In genomic region chr3:50250514-50250913, GRCh38 we compare ENCODE assay signal across 14 cellular contexts. TPM values are rescaled to one million over a fixed set of nuclear protein-coding genes. Genes with fewer than 3 reads are reported as not detected.
DNase-seq lines count a peak whose midpoint lies in the region; ATAC-seq and TF ChIP-seq lines count a peak whose summit lies in the region.
"Had no signal": no experiment of that assay in that cellular context is flagged by ENCODE, and none has a peak within 500 bp of the region (broad histone marks: within the 10 kb centered on the region; RNA-seq: fewer than 3 reads in every experiment).

No MANE protein-coding gene starts in this region.

- H3K4me1 Mint-ChIP-seq in activated naive CD8-positive, alpha-beta T cell treated with anti-CD3 and anti-CD28 coated beads, Interleukin-2, amount 50 U/mL, for 24 hours: peaks cover 51% of the 10 kb centered on the region

- H3K4me1 ChIP-seq in heart left ventricle (peaks cover 17 to 100% (median 91%) of the 10 kb centered on the region in 12 donors), lung (ENCODE audit: control insufficient read depth in 2 of 2, insufficient read depth in 2 of 2, low read length in 2 of 2) (peaks cover 0 to 66% of the 10 kb centered on the region in 2 donors), tibial nerve (peaks cover 0 to 100% (median 81%) of the 10 kb centered on the region in 4 donors)

- intact Hi-C loops in heart left ventricle (cut with DNase I): loop anchor here in 2 of 10 donors (5.0 to 10.0 kb wide), 2 partner anchors 52 to 74 kb away; partner anchors contain the start of genes HYAL1 (in 1 of the 2), HYAL2 (in 1 of the 2) and TUSC2 (in 1 of the 2)
- intact Hi-C loops in left cardiac atrium (cut with DNase I): no loop called here

- H3K36me3 ChIP-seq in heart left ventricle (peaks cover 0 to 84% (median 29%) of the 10 kb centered on the region in 9 donors), lung (ENCODE audit: control insufficient read depth in 2 of 2, insufficient read depth in 2 of 2, low read length in 2 of 2) (peaks cover 0 to 49% of the 10 kb centered on the region in 2 donors), tibial nerve (peaks cover 0 to 58% (median 10%) of the 10 kb centered on the region in 3 donors)

- H3K9me3 ChIP-seq in heart left ventricle: no peaks in the 10 kb centered on the region
- no peaks in the 10 kb centered on the region for H3K9me3 ChIP-seq in lung (ENCODE audit: control insufficient read depth in 2 of 2, insufficient read depth in 1 of 2, low read length in 1 of 2)
- H3K9me3 ChIP-seq in tibial nerve: no peaks in the 10 kb centered on the region

- peaks cover 13% of the 10 kb centered on the region for H3K36me3 Mint-ChIP-seq in activated naive CD8-positive, alpha-beta T cell treated with anti-CD3 and anti-CD28 coated beads, Interleukin-2, amount 50 U/mL, for 24 hours (ENCODE audit: low read depth)

- no peak for TF ChIP-seq EP300 in tibial nerve (IDR thresholded peaks at IDR 0.05)

- WGBS in heart left ventricle, 4 donors: 87 to 97% (median 92%) methylated on average over 4 of the region's 4 CpGs
- 90 to 96% methylated on average over 4 of the region's 4 CpGs for WGBS in lung, 2 donors
- WGBS in tibial nerve, 2 donors: 94 to 97% methylated on average over 4 of the region's 4 CpGs

- TF ChIP-seq POLR2A in heart left ventricle (IDR thresholded peaks at IDR 0.05) (no peak), tibial nerve (IDR thresholded peaks at IDR 0.05) (no peak)

- H3K27me3 ChIP-seq in heart left ventricle: no peaks in the 10 kb centered on the region
- no peaks in the 10 kb centered on the region for H3K27me3 ChIP-seq in lung (ENCODE audit: control insufficient read depth, insufficient read depth)
- no peaks in the 10 kb centered on the region for H3K27me3 ChIP-seq in tibial nerve

- peak overlapping the region in 11 of 12 donors; percentile 85 to 99 (median 94) for H3K27ac ChIP-seq in heart left ventricle
- peak overlapping the region; percentile 21 to 78 for H3K27ac ChIP-seq in lung (ENCODE audit: low read depth in 1 of 2, low read length in 1 of 2)
- H3K27ac ChIP-seq in tibial nerve: peak overlapping the region in 3 of 4 donors; percentile 10 to 96 (median 84)

- no peak for DNase-seq in heart left ventricle
- no peak for DNase-seq in left cardiac atrium
- DNase-seq in activated naive CD8-positive, alpha-beta T cell treated with anti-CD3 and anti-CD28 coated beads, Interleukin-2, amount 50 U/mL, for 24 hours: no peak
- no peak for DNase-seq in lung (ENCODE audit: low spot score)
- DNase-seq in tibial nerve (ENCODE audit: low spot score in 2 of 2): no peak
- DNase-seq in NCI-H1417 treated with DMSO at 0.1 percent for 48 hours (lab: John Stamatoyannopoulos, UW): no peak
- no peak for DNase-seq in AG20443 (ENCODE audit: low spot score)
- DNase-seq: activated CD4-positive, CD25-positive, alpha-beta regulatory T cell; DMS153; NCI-H1092 treated with DMSO at 0.1 percent for 48 hours; NCI-H2227 treated with DMSO at 0.1 percent for 48 hours; occipital lobe had no signal

- H3K4me3 ChIP-seq in heart left ventricle: no peak overlapping the region
- no peak overlapping the region for H3K4me3 ChIP-seq in lung
- H3K4me3 ChIP-seq in tibial nerve: no peak overlapping the region

- H3K27ac Mint-ChIP-seq in activated naive CD8-positive, alpha-beta T cell treated with anti-CD3 and anti-CD28 coated beads, Interleukin-2, amount 50 U/mL, for 24 hours: peak overlapping the region; percentile 80

- H3K4me3 Mint-ChIP-seq in activated naive CD8-positive, alpha-beta T cell treated with anti-CD3 and anti-CD28 coated beads, Interleukin-2, amount 50 U/mL, for 24 hours: no peak overlapping the region

- ATAC-seq in heart left ventricle (no peak), left cardiac atrium (no peak), lung (ENCODE audit: insufficient read depth, low FRiP score) (no peak), HG03342 (IDR thresholded peaks at IDR 0.05; ENCODE audit: unreplicated experiment) (no peak)
- no peak for ATAC-seq in activated naive CD8-positive, alpha-beta T cell treated with anti-CD3 and anti-CD28 coated beads, Interleukin-2, amount 50 U/mL, for 24 hours

- H3K9me3 Mint-ChIP-seq in activated naive CD8-positive, alpha-beta T cell treated with anti-CD3 and anti-CD28 coated beads, Interleukin-2, amount 50 U/mL, for 24 hours: no peaks in the 10 kb centered on the region

- H3K27me3 Mint-ChIP-seq in activated naive CD8-positive, alpha-beta T cell treated with anti-CD3 and anti-CD28 coated beads, Interleukin-2, amount 50 U/mL, for 24 hours: no peaks in the 10 kb centered on the region

- TF ChIP-seq CTCF in heart left ventricle (IDR thresholded peaks at IDR 0.05) (no peak), lung (IDR thresholded peaks at IDR 0.05; ENCODE audit: control extremely low read depth, extremely low read depth) (no peak), tibial nerve (IDR thresholded peaks at IDR 0.05) (no peak)

RNA-seq across cellular contexts. Expression of gene GNAI2, which starts 14.5 kb away (rescaled TPM):
- total RNA-seq in heart left ventricle (100 to 1,000 TPM; 106 to 365 (median 140) TPM), left cardiac atrium (100 to 1,000 TPM; 179 to 181 TPM), lung (100 to 1,000 TPM; 224 to 332 TPM), tibial nerve (100 to 1,000 TPM; 201 to 265 (median 243) TPM)
- polyA plus RNA-seq in heart left ventricle (100 to 1,000 TPM in 1 of 2 donors, 10 to 100 TPM in 1; 93.2 to 180 TPM), lung (100 to 1,000 TPM; 217 to 364 TPM)

RNA-seq across cellular contexts. Expression of gene SEMA3B, which starts 18.4 kb away (rescaled TPM):
- total RNA-seq in heart left ventricle: 10 to 100 TPM; 12.9 to 60.1 (median 17.8) TPM
- 10 to 100 TPM; 21.1 to 37.5 TPM for polyA plus RNA-seq in heart left ventricle
- total RNA-seq in left cardiac atrium: 10 to 100 TPM; 14.3 to 32.6 TPM
- 10 to 100 TPM; 47.9 to 95.7 TPM for total RNA-seq in lung
- polyA plus RNA-seq in lung: 10 to 100 TPM; 39.6 to 75.6 TPM
- 100 to 1,000 TPM; 251 to 334 (median 261) TPM for total RNA-seq in tibial nerve

RNA-seq across cellular contexts. Expression of gene LSMEM2, which starts 28.4 kb away (rescaled TPM):
- total RNA-seq in heart left ventricle: 10 to 100 TPM in 8 of 9 donors, 1 to 10 TPM in 1; 8.8 to 68.3 (median 31.5) TPM
- polyA plus RNA-seq in heart left ventricle: 10 to 100 TPM in 1 of 2 donors, 1 to 10 TPM in 1; 1.3 to 29.7 TPM
- total RNA-seq in left cardiac atrium: 1 to 10 TPM; 1.4 to 6.6 TPM
- under 1 TPM in 1 of 2 donors, not detected in 1; 0.12 TPM for total RNA-seq in lung
- polyA plus RNA-seq in lung: under 1 TPM; 0.10 to 0.49 TPM
- 1 to 10 TPM; 2.0 to 3.1 (median 2.5) TPM for total RNA-seq in tibial nerve
- total RNA-seq: lung microvascular endothelial cell had no signal

RNA-seq across cellular contexts. Expression of gene IFRD2, which starts 41.7 kb away (rescaled TPM):
- total RNA-seq in heart left ventricle: 10 to 100 TPM; 47.5 to 94.9 (median 61.4) TPM
- polyA plus RNA-seq in heart left ventricle: 100 to 1,000 TPM in 1 of 2 donors, 10 to 100 TPM in 1; 80.5 to 106 TPM
- total RNA-seq in left cardiac atrium: 10 to 100 TPM; 53.1 to 68.8 TPM
- total RNA-seq in lung: 10 to 100 TPM; 14.7 to 98.8 TPM
- polyA plus RNA-seq in lung: 100 to 1,000 TPM in 1 of 2 donors, 10 to 100 TPM in 1; 91.4 to 107 TPM
- 100 to 1,000 TPM in 1 of 4 donors, 10 to 100 TPM in 3; 42.0 to 129 (median 56.2) TPM for total RNA-seq in tibial nerve

RNA-seq across cellular contexts. Expression of gene SLC38A3, which starts 45.4 kb away (rescaled TPM):
- 10 to 100 TPM in 3 of 9 donors, 1 to 10 TPM in 6; 3.6 to 14.8 (median 8.4) TPM for total RNA-seq in heart left ventricle
- polyA plus RNA-seq in heart left ventricle: 1 to 10 TPM; 1.0 to 8.8 TPM
- total RNA-seq in left cardiac atrium: 1 to 10 TPM; 5.2 to 7.7 TPM
- 1 to 10 TPM in 1 of 2 donors, under 1 TPM in 1; 0.43 to 4.3 TPM for total RNA-seq in lung
- under 1 TPM; 0.08 to 0.24 TPM for polyA plus RNA-seq in lung
- total RNA-seq in tibial nerve: 1 to 10 TPM in 2 of 4 donors, under 1 TPM in 2; 0.21 to 8.1 (median 1.5) TPM
- total RNA-seq: lung microvascular endothelial cell had no signal
